ENCODE assay signal across 8 cellular contexts in the genomic region with DNA sequence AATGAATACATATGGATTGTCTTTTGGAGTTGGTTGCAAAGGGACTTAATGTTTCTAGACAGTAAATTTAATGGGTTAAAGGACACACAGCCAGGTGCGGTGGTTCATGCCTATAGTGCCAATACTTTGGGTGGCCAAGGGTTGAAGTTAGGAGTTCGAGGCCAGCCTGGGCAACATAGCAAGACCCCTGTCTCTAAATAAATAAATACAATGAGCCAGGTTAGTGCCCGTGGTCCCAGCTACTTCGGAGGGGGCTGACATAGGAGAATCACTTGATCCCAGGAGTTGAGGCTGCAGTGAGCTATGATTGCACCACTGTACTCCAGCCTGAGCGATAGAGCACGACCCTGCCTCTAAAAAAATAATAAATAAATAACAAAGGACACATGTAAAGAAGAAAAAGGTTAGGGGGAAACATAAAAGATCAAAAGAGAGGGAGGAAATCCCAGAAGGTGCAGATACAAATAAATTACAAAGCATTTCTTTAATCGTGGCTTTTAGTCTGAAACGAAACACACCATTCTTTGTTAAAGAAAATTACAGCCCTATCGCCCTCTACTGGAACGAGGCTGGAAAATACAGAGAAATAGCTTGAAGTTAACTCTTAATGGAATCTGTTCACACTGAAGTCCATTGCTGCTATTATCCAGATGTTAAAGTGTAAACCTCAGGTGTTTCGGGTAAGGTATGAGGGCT. TPM values are rescaled to one million over a fixed set of nuclear protein-coding genes. Genes with fewer than 3 reads are reported as not detected.
DNase-seq lines count a peak whose midpoint lies in the region; ATAC-seq, FAIRE-seq and TF ChIP-seq lines count a peak whose summit lies in the region.

No MANE protein-coding gene starts in this region.

- H2AFZ ChIP-seq in DND-41 (ENCODE audit: low read depth, low read length): no peak overlapping the region

- peaks cover 5% of the 10 kb centered on the region; the same call in 1 of the 2 replicates for H4K20me1 ChIP-seq in DND-41 (ENCODE audit: insufficient read depth, low read length)

- ATAC-seq in A549 (peak; percentile 35 to 77; a peak in 3 of 6 replicates), DND-41 (ENCODE audit: insufficient read depth, low read depth) (peak; percentile 61), HG03039 (IDR thresholded peaks at IDR 0.05; ENCODE audit: unreplicated experiment) (no peak), omental fat pad (ENCODE audit: low FRiP score) (no peak), HG03159 (IDR thresholded peaks at IDR 0.05; ENCODE audit: unreplicated experiment) (no peak)

- WGBS in A549 (ENCODE audit: missing lambda C conversion rate): 41% methylated on average over 11 of the region's 11 CpGs

- H3K9me3 ChIP-seq in A549 (no peaks in the 10 kb centered on the region), DND-41 (ENCODE audit: insufficient read depth, low read length, severe bottlenecking) (no peaks in the 10 kb centered on the region)

- peak; percentile 46 for TF ChIP-seq CTCF in A549 (IDR thresholded peaks at IDR 0.05)
- TF ChIP-seq CTCF in DND-41 (IDR thresholded peaks at IDR 0.05; ENCODE audit: borderline replicate concordance, extremely low read depth, low read length, poor library complexity, severe bottlenecking): peak; percentile 66
- no peak for TF ChIP-seq CTCF in omental fat pad (IDR thresholded peaks at IDR 0.05)

- H3K4me2 ChIP-seq in A549: no peak overlapping the region
- H3K4me2 ChIP-seq in DND-41 (ENCODE audit: insufficient read depth, low read length): no peak overlapping the region

- POLR2A ChIA-PET in A549 (lab: Yijun Ruan, JAX): no interaction called here

- H3K4me1 ChIP-seq in A549 (0 out of 3 replicates have a peak, but pooled peaks cover 6% of the 10 kb centered on the region), DND-41 (ENCODE audit: insufficient read depth, low read length) (no peaks in the 10 kb centered on the region)

- no peaks in the 10 kb centered on the region for H3K27me3 ChIP-seq in DND-41 (ENCODE audit: insufficient read depth, low read length, poor library complexity)

- H3K4me3 ChIP-seq in A549: no peak overlapping the region
- no peak overlapping the region for H3K4me3 ChIP-seq in DND-41 (ENCODE audit: low read depth in 1 of 2, low read length in 2 of 2)

- H3K79me2 ChIP-seq in DND-41 (ENCODE audit: insufficient read depth, low read length): no peaks in the 10 kb centered on the region

- H3K36me3 ChIP-seq in DND-41 (ENCODE audit: insufficient read depth, low read length): peaks cover 30% of the 10 kb centered on the region

- DNase-seq in A549 (ENCODE audit: low read depth in 1 of 2, low spot score in 1 of 2): peak in 1 of 2 experiments; percentile 18
- DNase-seq in DND-41: peak; percentile 30
- peak; percentile 11 for DNase-seq in NCI-H146 treated with DMSO at 0.1 percent for 48 hours (lab: John Stamatoyannopoulos, UW; ENCODE audit: unreplicated experiment)
- peak; percentile 34 for DNase-seq in amniotic epithelial cell (ENCODE audit: low read depth)
- peak; percentile 85 for DNase-seq in left kidney (ENCODE audit: low read depth, low spot score)
- no peak for DNase-seq in omental fat pad (ENCODE audit: low spot score)

- TF ChIP-seq RAD21 in A549 (conservative IDR thresholded peaks at IDR 0.05 in 1 of 2, IDR thresholded peaks at IDR 0.05 in 1 of 2): peak; percentile 19 to 24; a peak in 2 of 5 replicates

- FAIRE-seq in A549 (lab: Jason Lieb, UNC): no peak

- CTCF ChIA-PET in A549 (lab: Yijun Ruan, JAX): interaction anchor here (0.6 to 4.4 kb wide), 9 partner anchors 15 to 201 kb away, joined by 3 to 18 read pairs (median 3); no protein-coding TSS in a partner anchor

- TF ChIP-seq EP300 in A549 (IDR thresholded peaks at IDR 0.05): no peak

- no peak overlapping the region for H3K27ac ChIP-seq in A549
- no peak overlapping the region for H3K27ac ChIP-seq in DND-41 (ENCODE audit: low read length)

- no peak overlapping the region for H3K9ac ChIP-seq in DND-41 (ENCODE audit: low read depth, low read length)

- no peak for TF ChIP-seq POLR2A in A549 (IDR thresholded peaks at IDR 0.05; ENCODE audit: low read length)

TF ChIP-seq in A549, 52 proteins besides CTCF, POLR2A, EP300 and RAD21:
- TF ChIP-seq NR3C1 (IDR thresholded peaks at IDR 0.05): no peak
- 0 out of 3 replicates have a peak, but pooled peaks have one; percentile 7 for TF ChIP-seq SMC3 (IDR thresholded peaks at IDR 0.05)

RNA-seq across cellular contexts. Expression of a gene that starts 42.6 kb away (rescaled TPM):
- polyA plus RNA-seq in A549 (2011; rRNA removed) (not detected in 2 replicates), A549 (2017; fragmentation: RNase III; extraction: RNeasy Plus Mini Kit Qiagen cat#74134 plus additional on column Dnase treatment) (not detected in 3 replicates)
- not detected in 2 replicates for polyA plus RNA-seq in A549 (2012; cell fraction: cytosol; rRNA removed)
- not detected in 2 replicates for polyA plus RNA-seq in A549 (2012; cell fraction: nucleus; rRNA removed)
- polyA minus RNA-seq in A549 (2011; rRNA and poly(A)+ RNA removed): not detected in 2 replicates
- total RNA-seq in omental fat pad: 1 to 10 TPM; 1.4 to 3.3 (median 2.2) TPM

Comparison
In these comparisons a context has a peak if more than half of its experiments do, and no peak if none do; other contexts are left out.
1. ATAC-seq: peak in A549 (2 of 2) and DND-41 (single experiment); none in HG03039 (single experiment), omental fat pad (single experiment) and HG03159 (single experiment).
2. CTCF ChIP-seq: peak in A549 (single experiment) and DND-41 (single experiment); none in omental fat pad (0 of 3).